In the genomic region with DNA sequence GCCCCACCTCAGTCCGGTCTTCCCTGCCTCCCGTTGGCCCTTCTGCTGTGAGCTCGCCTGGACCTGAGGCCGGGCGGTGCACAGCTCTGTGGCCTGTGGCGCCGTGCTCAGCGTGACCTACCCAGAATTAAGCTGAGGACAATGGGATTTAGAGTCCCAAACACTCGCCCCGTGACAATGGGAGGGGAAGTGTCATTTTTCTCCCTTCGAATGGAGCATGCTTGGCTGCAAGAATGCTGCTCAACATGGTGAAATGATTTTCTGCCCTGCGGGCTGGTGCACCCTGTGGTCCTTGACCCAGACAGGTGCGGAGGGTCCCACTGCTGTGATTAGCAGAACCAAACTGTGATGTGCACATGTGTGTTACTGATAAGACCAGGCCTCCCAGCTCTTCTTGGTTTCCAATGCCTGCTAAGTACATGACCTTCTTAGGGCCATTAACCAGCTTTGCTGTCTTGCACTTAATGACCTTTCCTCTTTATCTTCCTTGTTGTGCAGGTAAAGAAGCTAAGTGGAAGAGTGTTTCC, we compare ENCODE assay signal across 8 cellular contexts. TPM values are rescaled to one million over a fixed set of nuclear protein-coding genes. Genes with fewer than 3 reads are reported as not detected.
A peak's percentile ranks its signal among the peaks of the same experiment; 100 is the strongest.
DNase-seq lines count a peak whose midpoint lies in the region; ATAC-seq, FAIRE-seq and TF ChIP-seq lines count a peak whose summit lies in the region.

No MANE protein-coding gene starts in this region.

- no peak overlapping the region for H2AFZ ChIP-seq in HepG2 (ENCODE audit: low read length)

- H3K9ac ChIP-seq in HepG2 (ENCODE audit: insufficient read depth, low read depth, low read length), result peak overlapping the region; percentile 76

- H3K4me1 Mint-ChIP-seq in activated CD8-positive, alpha-beta memory T cell treated with anti-CD3 and anti-CD28 coated beads, Interleukin-2, amount 10 ng/mL, durations not matched to agents 7 days and 5 days, result peaks cover 19% of the 10 kb centered on the region

- no peaks in the 10 kb centered on the region for H3K4me1 ChIP-seq in HepG2 (ENCODE audit: insufficient read depth, low read length)
- H3K4me1 ChIP-seq in thyroid gland, result peaks cover 0 to 4% of the 10 kb centered on the region in 2 donors

- CTCF ChIA-PET in activated CD8-positive, alpha-beta memory T cell treated with anti-CD3 and anti-CD28 coated beads, Interleukin-2, amount 10 ng/mL, durations not matched to agents 7 days and 5 days (lab: Charles Lee), result interaction anchor here (3.1 to 3.4 kb wide), 3 partner anchors 14 to 37 kb away, joined by 11 to 20 read pairs (median 15); a partner anchor contains a TSS
- CTCF ChIA-PET in HepG2 (lab: Yijun Ruan, JAX; ENCODE audit: low intra/inter-chr PET ratio, low total read pairs), result no interaction called here

- peak overlapping the region; percentile 82 for H3K4me3 Mint-ChIP-seq in activated CD8-positive, alpha-beta memory T cell treated with anti-CD3 and anti-CD28 coated beads, Interleukin-2, amount 10 ng/mL, durations not matched to agents 7 days and 5 days

- POLR2A ChIA-PET in HepG2 (lab: Yijun Ruan, JAX), result no interaction called here

- TF ChIP-seq EP300 in HepG2 (IDR thresholded peaks at IDR 0.05; ENCODE audit: low read depth in 2 of 2, low read length in 2 of 2) (no peak), HepG2 (CRISPR knock-in tag; IDR thresholded peaks at IDR 0.05; ENCODE audit: borderline replicate concordance) (no peak)

- in situ Hi-C loops in astrocyte of the cerebellum (cut with HindIII; ENCODE audit: low sequenced_read_pairs), result no loop called here
- in situ Hi-C loops in HepG2 (cut with HindIII; ENCODE audit: extremely low pct_ligation_motif_present, low pct_unique_long_range_greater_than_20kb), result no loop called here

- no TSS peak for BruUV-seq in HepG2 (replicated peaks; lab: Mats Ljungman, UMichigan)

- no peaks in the 10 kb centered on the region for H3K79me2 ChIP-seq in HepG2 (ENCODE audit: insufficient read depth, low read length)

- H3K4me2 ChIP-seq in HepG2 (ENCODE audit: low read depth, low read length), result peak overlapping the region; percentile 88

- H3K27ac Mint-ChIP-seq in activated CD8-positive, alpha-beta memory T cell treated with anti-CD3 and anti-CD28 coated beads, Interleukin-2, amount 10 ng/mL, durations not matched to agents 7 days and 5 days, result peak overlapping the region; percentile 100

- intact Hi-C loops in HepG2 (cut with micrococcal nuclease; ENCODE audit: unreplicated experiment) (no loop called here), thyroid gland (cut with DNase I) (no loop called here)

- H3K9me3 ChIP-seq in HepG2 (ENCODE audit: low read length) (no peaks in the 10 kb centered on the region), thyroid gland (no peaks in the 10 kb centered on the region)

- ATAC-seq in activated CD8-positive, alpha-beta memory T cell treated with anti-CD3 and anti-CD28 coated beads, Interleukin-2, amount 10 ng/mL, durations not matched to agents 7 days and 5 days, result no peak
- ATAC-seq in HepG2, result peak; percentile 17
- ATAC-seq in GM18909 (IDR thresholded peaks at IDR 0.05; ENCODE audit: poor library complexity, unreplicated experiment), result no peak
- no peak for ATAC-seq in GM19351 (IDR thresholded peaks at IDR 0.05; ENCODE audit: unreplicated experiment)

- no peak for TF ChIP-seq POLR2A in HepG2 (IDR thresholded peaks at IDR 0.05; ENCODE audit: insufficient read depth in 1 of 2, low read depth in 2 of 2, low read length in 2 of 2)
- TF ChIP-seq POLR2A in thyroid gland (IDR thresholded peaks at IDR 0.05), result no peak

- peak overlapping the region; percentile 68 for H3K4me3 ChIP-seq in astrocyte of the cerebellum (ENCODE audit: low read depth, low read length)
- peak overlapping the region; percentile 69 to 85 (median 81); a peak in 5 of 6 replicates for H3K4me3 ChIP-seq in HepG2 (replicated peaks in 1 of 3; ENCODE audit: insufficient read depth in 1 of 3, low read depth in 2 of 3, low read length in 3 of 3)
- H3K4me3 ChIP-seq in thyroid gland (replicated peaks in 1 of 3), result peak overlapping the region; percentile 48 to 53 (median 50)

- no peaks in the 10 kb centered on the region for H3K9me3 Mint-ChIP-seq in activated CD8-positive, alpha-beta memory T cell treated with anti-CD3 and anti-CD28 coated beads, Interleukin-2, amount 10 ng/mL, durations not matched to agents 7 days and 5 days (ENCODE audit: low read depth)

- H3K36me3 ChIP-seq in HepG2 (replicated peaks in 1 of 2; ENCODE audit: control insufficient read depth in 1 of 2, insufficient read depth in 2 of 2, low read length in 2 of 2), result no peaks in the 10 kb centered on the region
- no peaks in the 10 kb centered on the region for H3K36me3 ChIP-seq in thyroid gland

- FAIRE-seq in HepG2 (lab: Jason Lieb, UNC), result no peak

- no peaks in the 10 kb centered on the region for H4K20me1 ChIP-seq in HepG2 (ENCODE audit: insufficient read depth, low read length)

- TF ChIP-seq CTCF in astrocyte of the cerebellum (IDR thresholded peaks at IDR 0.05; ENCODE audit: low read depth, low read length, missing control alignments), result no peak
- no peak for TF ChIP-seq CTCF in HepG2 (CRISPR knock-in tag; IDR thresholded peaks at IDR 0.05)
- no peak for TF ChIP-seq CTCF in thyroid gland (IDR thresholded peaks at IDR 0.05)

- no peak for TF ChIP-seq RAD21 in HepG2 (CRISPR knock-in tag; IDR thresholded peaks at IDR 0.05)

- no CpG with 5 or more reads among the region's 13 CpGs for WGBS in HepG2 (ENCODE audit: low lambda C conversion rate)
- WGBS in thyroid gland, 2 donors, result 6 to 10% methylated on average over 4 to 6 of the region's 13 CpGs

- no peaks in the 10 kb centered on the region for H3K27me3 Mint-ChIP-seq in activated CD8-positive, alpha-beta memory T cell treated with anti-CD3 and anti-CD28 coated beads, Interleukin-2, amount 10 ng/mL, durations not matched to agents 7 days and 5 days

- peak overlapping the region; percentile 85 for H3K27ac ChIP-seq in HepG2 (ENCODE audit: extremely low read length, insufficient read depth, low read length)
- peak overlapping the region in 2 of 3 donors; percentile 83 to 95 for H3K27ac ChIP-seq in thyroid gland

- H3K36me3 Mint-ChIP-seq in activated CD8-positive, alpha-beta memory T cell treated with anti-CD3 and anti-CD28 coated beads, Interleukin-2, amount 10 ng/mL, durations not matched to agents 7 days and 5 days, result peaks cover 7% of the 10 kb centered on the region

- no peaks in the 10 kb centered on the region for H3K27me3 ChIP-seq in HepG2 (ENCODE audit: control insufficient read depth in 1 of 2, insufficient read depth in 2 of 2, low read length in 2 of 2)
- H3K27me3 ChIP-seq in thyroid gland, result no peaks in the 10 kb centered on the region

- DNase-seq in activated CD8-positive, alpha-beta memory T cell treated with anti-CD3 and anti-CD28 coated beads, Interleukin-2, amount 10 ng/mL, durations not matched to agents 7 days and 5 days, result no peak
- DNase-seq in activated CD8-positive, alpha-beta memory T cell treated with anti-CD3 and anti-CD28 coated beads, Interleukin-2, amount 50 U/mL, for 48 hours, result no peak
- DNase-seq in astrocyte of the cerebellum (ENCODE audit: low read depth) (no peak), HepG2 (ENCODE audit: low spot score) (no peak), thyroid gland (peak in 1 of 2 donors; percentile 20), DMS79 treated with DMSO at 0.1 percent for 48 hours (lab: John Stamatoyannopoulos, UW) (no peak)

RNA-seq across cellular contexts. Expression of a gene that starts 0.8 kb away (rescaled TPM):
- 10 to 100 TPM; 45.2 to 50.6 TPM for total RNA-seq in activated CD8-positive, alpha-beta memory T cell treated with anti-CD3 and anti-CD28 coated beads, Interleukin-2, amount 10 ng/mL, durations not matched to agents 7 days and 5 days
- total RNA-seq in HepG2 (2016; rRNA removed; fragmentation: Illumina TruSeq; extraction: Trizol) (8.9 and 9.6 TPM in 2 replicates), thyroid gland (10 to 100 TPM; 12.9 to 20.1 (median 17.5) TPM)
- total RNA-seq in HepG2 (2016; cell fraction: cytosol; rRNA removed; fragmentation: Illumina TruSeq; extraction: Trizol; ENCODE audit: low read depth), result 3.6 and 5.2 TPM in 2 replicates
- total RNA-seq in HepG2 (2016; cell fraction: insoluble cytoplasmic fraction; rRNA removed; fragmentation: Illumina TruSeq; extraction: Trizol), result 8.9 and 10.7 TPM in 2 replicates
- 5.9 and 7.1 TPM in 2 replicates for total RNA-seq in HepG2 (2016; cell fraction: membrane; rRNA removed; fragmentation: Illumina TruSeq; extraction: Trizol)
- total RNA-seq in HepG2 (2016; cell fraction: nucleus; rRNA removed; fragmentation: Illumina TruSeq; extraction: Trizol), result 4.8 and 7.2 TPM in 2 replicates
- 6.5 and 7.8 TPM in 2 replicates for polyA plus RNA-seq in HepG2 (2011; rRNA removed)
- 6.9 and 7.2 TPM in 2 replicates for polyA plus RNA-seq in HepG2 (2011; cell fraction: cytosol; rRNA removed)
- polyA plus RNA-seq in HepG2 (2011; cell fraction: nucleus; rRNA removed), result 8.6 and 9.2 TPM in 2 replicates
- polyA plus RNA-seq in HepG2 (2012), result 7.2 and 9.2 TPM in 2 replicates
- 3.2 and 3.3 TPM in 2 replicates for polyA plus RNA-seq in HepG2 (2016; cell fraction: cytosol; fragmentation: Illumina TruSeq; extraction: Trizol; ENCODE audit: low read depth)
- 10.4 and 11.2 TPM in 2 replicates for polyA plus RNA-seq in HepG2 (2016; cell fraction: insoluble cytoplasmic fraction; fragmentation: Illumina TruSeq; extraction: Trizol; ENCODE audit: low read depth)
- polyA plus RNA-seq in HepG2 (2016; cell fraction: membrane; fragmentation: Illumina TruSeq; extraction: Trizol; ENCODE audit: low read depth), result 4.5 and 5.7 TPM in 2 replicates
- 9.0 and 9.1 TPM in 2 replicates for polyA plus RNA-seq in HepG2 (2016; cell fraction: nucleus; fragmentation: Illumina TruSeq; extraction: Trizol; ENCODE audit: insufficient read depth, low read depth)
- polyA minus RNA-seq in HepG2 (2011; rRNA and poly(A)+ RNA removed; ENCODE audit: low replicate concordance), result 8.5 and 13.4 TPM in 2 replicates
- 3.7 and 4.0 TPM in 2 replicates for polyA minus RNA-seq in HepG2 (2011; cell fraction: cytosol; rRNA and poly(A)+ RNA removed)
- 6.4 and 8.7 TPM in 2 replicates for polyA minus RNA-seq in HepG2 (2011; cell fraction: nucleus; rRNA and poly(A)+ RNA removed)

RNA-seq across cellular contexts. Expression of a gene that starts 8.1 kb away (rescaled TPM):
- under 1 TPM in 1 of 2 experiments, not detected in 1; 0.29 TPM for total RNA-seq in activated CD8-positive, alpha-beta memory T cell treated with anti-CD3 and anti-CD28 coated beads, Interleukin-2, amount 10 ng/mL, durations not matched to agents 7 days and 5 days
- total RNA-seq in HepG2 (2016; rRNA removed; fragmentation: Illumina TruSeq; extraction: Trizol) (not detected in 2 replicates), thyroid gland (not detected)
- not detected in 2 replicates for total RNA-seq in HepG2 (2016; cell fraction: cytosol; rRNA removed; fragmentation: Illumina TruSeq; extraction: Trizol; ENCODE audit: low read depth)
- not detected in 2 replicates for total RNA-seq in HepG2 (2016; cell fraction: insoluble cytoplasmic fraction; rRNA removed; fragmentation: Illumina TruSeq; extraction: Trizol)
- total RNA-seq in HepG2 (2016; cell fraction: membrane; rRNA removed; fragmentation: Illumina TruSeq; extraction: Trizol), result not detected in 2 replicates
- not detected in 2 replicates for total RNA-seq in HepG2 (2016; cell fraction: nucleus; rRNA removed; fragmentation: Illumina TruSeq; extraction: Trizol)
- not detected in 2 replicates for polyA plus RNA-seq in HepG2 (2011; rRNA removed)
- polyA plus RNA-seq in HepG2 (2011; cell fraction: cytosol; rRNA removed), result not detected in 2 replicates
- polyA plus RNA-seq in HepG2 (2011; cell fraction: nucleus; rRNA removed), result not detected in 2 replicates
- not detected in 2 replicates for polyA plus RNA-seq in HepG2 (2012)
- not detected in 2 replicates for polyA plus RNA-seq in HepG2 (2016; cell fraction: cytosol; fragmentation: Illumina TruSeq; extraction: Trizol; ENCODE audit: low read depth)
- polyA plus RNA-seq in HepG2 (2016; cell fraction: insoluble cytoplasmic fraction; fragmentation: Illumina TruSeq; extraction: Trizol; ENCODE audit: low read depth), result not detected in 2 replicates
- polyA plus RNA-seq in HepG2 (2016; cell fraction: membrane; fragmentation: Illumina TruSeq; extraction: Trizol; ENCODE audit: low read depth), result not detected in 2 replicates
- polyA plus RNA-seq in HepG2 (2016; cell fraction: nucleus; fragmentation: Illumina TruSeq; extraction: Trizol; ENCODE audit: insufficient read depth, low read depth), result not detected in 2 replicates
- not detected in 2 replicates for polyA minus RNA-seq in HepG2 (2011; rRNA and poly(A)+ RNA removed; ENCODE audit: low replicate concordance)
- polyA minus RNA-seq in HepG2 (2011; cell fraction: cytosol; rRNA and poly(A)+ RNA removed), result not detected in 2 replicates
- polyA minus RNA-seq in HepG2 (2011; cell fraction: nucleus; rRNA and poly(A)+ RNA removed), result not detected in 2 replicates

RNA-seq across cellular contexts. Expression of a gene that starts 36.5 kb away (rescaled TPM):
- 100 to 1,000 TPM in 1 of 2 experiments, 10 to 100 TPM in 1; 99.6 to 106 TPM for total RNA-seq in activated CD8-positive, alpha-beta memory T cell treated with anti-CD3 and anti-CD28 coated beads, Interleukin-2, amount 10 ng/mL, durations not matched to agents 7 days and 5 days
- total RNA-seq in HepG2 (2016; rRNA removed; fragmentation: Illumina TruSeq; extraction: Trizol), result 2.2 and 3.4 TPM in 2 replicates
- 5.6 and 5.8 TPM in 2 replicates for total RNA-seq in HepG2 (2016; cell fraction: cytosol; rRNA removed; fragmentation: Illumina TruSeq; extraction: Trizol; ENCODE audit: low read depth)
- 2.3 and 2.7 TPM in 2 replicates for total RNA-seq in HepG2 (2016; cell fraction: insoluble cytoplasmic fraction; rRNA removed; fragmentation: Illumina TruSeq; extraction: Trizol)
- 9.5 and 10.0 TPM in 2 replicates for total RNA-seq in HepG2 (2016; cell fraction: membrane; rRNA removed; fragmentation: Illumina TruSeq; extraction: Trizol)
- 2.6 TPM in 2 replicates for total RNA-seq in HepG2 (2016; cell fraction: nucleus; rRNA removed; fragmentation: Illumina TruSeq; extraction: Trizol)
- polyA plus RNA-seq in HepG2 (2011; rRNA removed), result 11.9 and 13.6 TPM in 2 replicates
- 8.0 and 12.1 TPM in 2 replicates for polyA plus RNA-seq in HepG2 (2011; cell fraction: cytosol; rRNA removed)
- polyA plus RNA-seq in HepG2 (2011; cell fraction: nucleus; rRNA removed), result 8.6 and 12.4 TPM in 2 replicates
- polyA plus RNA-seq in HepG2 (2012), result 6.3 and 8.7 TPM in 2 replicates
- polyA plus RNA-seq in HepG2 (2016; cell fraction: cytosol; fragmentation: Illumina TruSeq; extraction: Trizol; ENCODE audit: low read depth), result 9.2 and 10.7 TPM in 2 replicates
- polyA plus RNA-seq in HepG2 (2016; cell fraction: insoluble cytoplasmic fraction; fragmentation: Illumina TruSeq; extraction: Trizol; ENCODE audit: low read depth), result 3.4 and 3.8 TPM in 2 replicates
- 11.7 and 11.9 TPM in 2 replicates for polyA plus RNA-seq in HepG2 (2016; cell fraction: membrane; fragmentation: Illumina TruSeq; extraction: Trizol; ENCODE audit: low read depth)
- polyA plus RNA-seq in HepG2 (2016; cell fraction: nucleus; fragmentation: Illumina TruSeq; extraction: Trizol; ENCODE audit: insufficient read depth, low read depth), result 2.3 and 2.6 TPM in 2 replicates
- 14.2 and 23.0 TPM in 2 replicates for polyA minus RNA-seq in HepG2 (2011; rRNA and poly(A)+ RNA removed; ENCODE audit: low replicate concordance)
- polyA minus RNA-seq in HepG2 (2011; cell fraction: cytosol; rRNA and poly(A)+ RNA removed), result 6.9 and 10.3 TPM in 2 replicates
- 6.2 and 9.2 TPM in 2 replicates for polyA minus RNA-seq in HepG2 (2011; cell fraction: nucleus; rRNA and poly(A)+ RNA removed)
- 10 to 100 TPM; 76.8 to 88.6 (median 83.9) TPM for total RNA-seq in thyroid gland

RNA-seq across cellular contexts. Expression of a gene that starts 45.7 kb away (rescaled TPM):
- total RNA-seq in activated CD8-positive, alpha-beta memory T cell treated with anti-CD3 and anti-CD28 coated beads, Interleukin-2, amount 10 ng/mL, durations not matched to agents 7 days and 5 days, result not detected
- 0.07 TPM in 1 of 2 replicates, not detected in the other for total RNA-seq in HepG2 (2016; rRNA removed; fragmentation: Illumina TruSeq; extraction: Trizol)
- not detected in 2 replicates for total RNA-seq in HepG2 (2016; cell fraction: cytosol; rRNA removed; fragmentation: Illumina TruSeq; extraction: Trizol; ENCODE audit: low read depth)
- total RNA-seq in HepG2 (2016; cell fraction: insoluble cytoplasmic fraction; rRNA removed; fragmentation: Illumina TruSeq; extraction: Trizol), result 0.06 TPM in 1 of 2 replicates, not detected in the other
- not detected in 2 replicates for total RNA-seq in HepG2 (2016; cell fraction: membrane; rRNA removed; fragmentation: Illumina TruSeq; extraction: Trizol)
- total RNA-seq in HepG2 (2016; cell fraction: nucleus; rRNA removed; fragmentation: Illumina TruSeq; extraction: Trizol), result not detected in 2 replicates
- 0.11 TPM in 1 of 2 replicates, not detected in the other for polyA plus RNA-seq in HepG2 (2011; rRNA removed)
- 0.15 TPM in 1 of 2 replicates, not detected in the other for polyA plus RNA-seq in HepG2 (2011; cell fraction: cytosol; rRNA removed)
- not detected in 2 replicates for polyA plus RNA-seq in HepG2 (2011; cell fraction: nucleus; rRNA removed)
- not detected in 2 replicates for polyA plus RNA-seq in HepG2 (2012)
- polyA plus RNA-seq in HepG2 (2016; cell fraction: cytosol; fragmentation: Illumina TruSeq; extraction: Trizol; ENCODE audit: low read depth), result not detected in 2 replicates
- 0.22 TPM in 1 of 2 replicates, not detected in the other for polyA plus RNA-seq in HepG2 (2016; cell fraction: insoluble cytoplasmic fraction; fragmentation: Illumina TruSeq; extraction: Trizol; ENCODE audit: low read depth)
- polyA plus RNA-seq in HepG2 (2016; cell fraction: membrane; fragmentation: Illumina TruSeq; extraction: Trizol; ENCODE audit: low read depth), result not detected in 2 replicates
- polyA plus RNA-seq in HepG2 (2016; cell fraction: nucleus; fragmentation: Illumina TruSeq; extraction: Trizol; ENCODE audit: insufficient read depth, low read depth), result not detected in 2 replicates
- polyA minus RNA-seq in HepG2 (2011; rRNA and poly(A)+ RNA removed; ENCODE audit: low replicate concordance), result not detected in 2 replicates
- polyA minus RNA-seq in HepG2 (2011; cell fraction: cytosol; rRNA and poly(A)+ RNA removed), result not detected in 2 replicates
- not detected in 2 replicates for polyA minus RNA-seq in HepG2 (2011; cell fraction: nucleus; rRNA and poly(A)+ RNA removed)
- not detected for total RNA-seq in thyroid gland

RNA-seq across cellular contexts. Expression of a gene that starts 53.5 kb away (rescaled TPM):
- under 1 TPM; 0.23 to 0.53 TPM for total RNA-seq in activated CD8-positive, alpha-beta memory T cell treated with anti-CD3 and anti-CD28 coated beads, Interleukin-2, amount 10 ng/mL, durations not matched to agents 7 days and 5 days
- total RNA-seq in HepG2 (2016; rRNA removed; fragmentation: Illumina TruSeq; extraction: Trizol), result 0.13 TPM in 1 of 2 replicates, not detected in the other
- total RNA-seq in HepG2 (2016; cell fraction: cytosol; rRNA removed; fragmentation: Illumina TruSeq; extraction: Trizol; ENCODE audit: low read depth), result not detected in 2 replicates
- total RNA-seq in HepG2 (2016; cell fraction: insoluble cytoplasmic fraction; rRNA removed; fragmentation: Illumina TruSeq; extraction: Trizol), result 0.11 TPM in 1 of 2 replicates, not detected in the other
- total RNA-seq in HepG2 (2016; cell fraction: membrane; rRNA removed; fragmentation: Illumina TruSeq; extraction: Trizol), result not detected in 2 replicates
- total RNA-seq in HepG2 (2016; cell fraction: nucleus; rRNA removed; fragmentation: Illumina TruSeq; extraction: Trizol), result 0.53 and 0.56 TPM in 2 replicates
- 0.30 TPM in 1 of 2 replicates, not detected in the other for polyA plus RNA-seq in HepG2 (2011; rRNA removed)
- polyA plus RNA-seq in HepG2 (2011; cell fraction: cytosol; rRNA removed), result 0.08 TPM in 1 of 2 replicates, not detected in the other
- 0.32 and 0.54 TPM in 2 replicates for polyA plus RNA-seq in HepG2 (2011; cell fraction: nucleus; rRNA removed)
- polyA plus RNA-seq in HepG2 (2012), result 0.34 TPM in 1 of 2 replicates, not detected in the other
- not detected in 2 replicates for polyA plus RNA-seq in HepG2 (2016; cell fraction: cytosol; fragmentation: Illumina TruSeq; extraction: Trizol; ENCODE audit: low read depth)
- not detected in 2 replicates for polyA plus RNA-seq in HepG2 (2016; cell fraction: insoluble cytoplasmic fraction; fragmentation: Illumina TruSeq; extraction: Trizol; ENCODE audit: low read depth)
- polyA plus RNA-seq in HepG2 (2016; cell fraction: membrane; fragmentation: Illumina TruSeq; extraction: Trizol; ENCODE audit: low read depth), result not detected in 2 replicates
- polyA plus RNA-seq in HepG2 (2016; cell fraction: nucleus; fragmentation: Illumina TruSeq; extraction: Trizol; ENCODE audit: insufficient read depth, low read depth), result not detected in 2 replicates
- 0.40 and 1.1 TPM in 2 replicates for polyA minus RNA-seq in HepG2 (2011; rRNA and poly(A)+ RNA removed; ENCODE audit: low replicate concordance)
- polyA minus RNA-seq in HepG2 (2011; cell fraction: cytosol; rRNA and poly(A)+ RNA removed), result not detected in 2 replicates
- polyA minus RNA-seq in HepG2 (2011; cell fraction: nucleus; rRNA and poly(A)+ RNA removed), result not detected in 2 replicates
- total RNA-seq in thyroid gland, result under 1 TPM in 1 of 4 donors, not detected in 3; 0.81 TPM

Comparison
In these comparisons a context has a peak if more than half of its experiments do, and no peak if none do; other contexts are left out.
1. RNA of a gene that starts 36.5 kb away (total RNA-seq): 99.6 to 106 TPM in activated CD8-positive, alpha-beta memory T cell treated with anti-CD3 and anti-CD28 coated beads, Interleukin-2, amount 10 ng/mL, durations not matched to agents 7 days and 5 days and 76.8 to 88.6 TPM in thyroid gland; 2.2 to 10.0 TPM in HepG2; every median in the first group is over 4 times any median in the second.
2. Peak in every context shown above with its lines, with median percentiles within 50 percentile points of each other: H3K4me3 ChIP-seq.